In genomic region chr21:43865471-43866181, GRCh38 we compare ENCODE assay signal across 8 cellular contexts. TPM values are rescaled to one million over a fixed set of nuclear protein-coding genes. Genes with fewer than 3 reads are reported as not detected.
A peak's percentile ranks its signal among the peaks of the same experiment; 100 is the strongest.
DNase-seq lines count a peak whose midpoint lies in the region; ATAC-seq, FAIRE-seq and TF ChIP-seq lines count a peak whose summit lies in the region.

No MANE protein-coding gene starts in this region.

- H3K27me3 Mint-ChIP-seq in activated CD8-positive, alpha-beta T cell treated with anti-CD3 and anti-CD28 coated beads for 36 hours, result no peaks in the 10 kb centered on the region

- peaks cover 24% of the 10 kb centered on the region for H3K36me3 Mint-ChIP-seq in activated CD8-positive, alpha-beta T cell treated with anti-CD3 and anti-CD28 coated beads for 36 hours (ENCODE audit: low read depth)

- DNase-seq in HuH-7 (ENCODE audit: low spot score) (peak; percentile 36), epithelial cell of proximal tubule (ENCODE audit: low read depth) (no peak), testis (peak; percentile 49), NCI-H2081 (lab: John Stamatoyannopoulos, UW) (no peak)
- DNase-seq in activated CD8-positive, alpha-beta T cell treated with anti-CD3 and anti-CD28 coated beads for 36 hours, result peak; percentile 55

- peak; percentile 35 for ATAC-seq in activated CD8-positive, alpha-beta T cell treated with anti-CD3 and anti-CD28 coated beads for 36 hours
- no peak for ATAC-seq in GM21576 (IDR thresholded peaks at IDR 0.05; ENCODE audit: unreplicated experiment)

- CTCF ChIA-PET in activated CD8-positive, alpha-beta T cell treated with anti-CD3 and anti-CD28 coated beads for 36 hours (lab: Charles Lee), result interaction anchor here (1.0 to 1.5 kb wide), 2 partner anchors 53 to 73 kb away, joined by 3 to 9 read pairs; no protein-coding TSS in a partner anchor

- H3K4me1 ChIP-seq in muscle layer of duodenum (ENCODE audit: control insufficient read depth in 1 of 2, insufficient read depth in 2 of 2, low read length in 2 of 2) (peaks cover 3 to 31% of the 10 kb centered on the region in 2 donors), testis (peaks cover 13% of the 10 kb centered on the region)

- peaks cover 39% of the 10 kb centered on the region for H3K4me1 Mint-ChIP-seq in activated CD8-positive, alpha-beta T cell treated with anti-CD3 and anti-CD28 coated beads for 36 hours (ENCODE audit: low read depth)

- H3K9me3 Mint-ChIP-seq in activated CD8-positive, alpha-beta T cell treated with anti-CD3 and anti-CD28 coated beads for 36 hours, result no peaks in the 10 kb centered on the region

- TF ChIP-seq POLR2A in testis (IDR thresholded peaks at IDR 0.05), result no peak

- 1% methylated on average over 48 of the region's 73 CpGs; no CpG with 5 or more reads in 1 of the 2 donors for WGBS in testis, 2 donors

- no peaks in the 10 kb centered on the region for H3K27me3 ChIP-seq in muscle layer of duodenum (ENCODE audit: low read depth, low read length)
- no peaks in the 10 kb centered on the region for H3K27me3 ChIP-seq in testis

- no peak for TF ChIP-seq CTCF in activated CD8-positive, alpha-beta T cell treated with anti-CD3 and anti-CD28 coated beads for 36 hours (IDR thresholded peaks at IDR 0.05)
- TF ChIP-seq CTCF in epithelial cell of proximal tubule (conservative IDR thresholded peaks at IDR 0.05; ENCODE audit: low read depth, low read length), result no peak
- TF ChIP-seq CTCF in testis (IDR thresholded peaks at IDR 0.05), result no peak

- POLR2A ChIA-PET in activated CD8-positive, alpha-beta T cell treated with anti-CD3 and anti-CD28 coated beads for 36 hours (lab: Charles Lee), result interaction anchor here (0.6 to 1.3 kb wide), 5 partner anchors 11 to 148 kb away, joined by 3 read pairs; no protein-coding TSS in a partner anchor

- H3K4me3 ChIP-seq in epithelial cell of proximal tubule (ENCODE audit: low read depth, low read length) (peak overlapping the region; percentile 77), muscle layer of duodenum (ENCODE audit: low read depth in 1 of 2, low read length in 2 of 2) (peak overlapping the region; percentile 66 to 69), testis (peak overlapping the region; percentile 73 to 79)

- H3K27ac ChIP-seq in muscle layer of duodenum (ENCODE audit: low read length), result peak overlapping the region; percentile 83
- H3K27ac ChIP-seq in testis, result peak overlapping the region; percentile 85 to 91

- peak overlapping the region; percentile 77 for H3K4me3 Mint-ChIP-seq in activated CD8-positive, alpha-beta T cell treated with anti-CD3 and anti-CD28 coated beads for 36 hours

- FAIRE-seq in G401.6 (lab: Jason Lieb, UNC), result peak; percentile 6

- H3K9me3 ChIP-seq in muscle layer of duodenum (ENCODE audit: control insufficient read depth in 1 of 2, low read length in 2 of 2), result no peaks in the 10 kb centered on the region
- H3K9me3 ChIP-seq in testis, result no peaks in the 10 kb centered on the region

- intact Hi-C loops in activated CD8-positive, alpha-beta T cell treated with anti-CD3 and anti-CD28 coated beads for 36 hours (cut with micrococcal nuclease), result loop anchor here (10.0 kb wide), 1 partner anchor 49 kb away; no protein-coding TSS in a partner anchor
- intact Hi-C loops in testis (cut with DNase I; ENCODE audit: low total_unique reads), result loop anchor here (10.0 kb wide), 1 partner anchor 119 kb away; no protein-coding TSS in a partner anchor

- H3K36me3 ChIP-seq in muscle layer of duodenum (ENCODE audit: control insufficient read depth in 1 of 2, insufficient read depth in 2 of 2, low read length in 2 of 2) (peaks cover 0 to under 1% of the 10 kb centered on the region in 2 donors), testis (ENCODE audit: low read depth, missing control alignments) (no peaks in the 10 kb centered on the region)

- H3K27ac Mint-ChIP-seq in activated CD8-positive, alpha-beta T cell treated with anti-CD3 and anti-CD28 coated beads for 36 hours, result peak overlapping the region; percentile 92

RNA-seq across cellular contexts. Expression of gene AGPAT3, which starts 0.6 kb away (rescaled TPM):
- total RNA-seq in activated CD8-positive, alpha-beta T cell treated with anti-CD3 and anti-CD28 coated beads for 36 hours, result 10 to 100 TPM; 59.3 to 62.2 TPM
- total RNA-seq in epithelial cell of proximal tubule, result 39.1 and 53.4 TPM in 2 replicates
- 10 to 100 TPM; 64.5 to 77.5 TPM for total RNA-seq in testis
- polyA plus RNA-seq in testis (ENCODE audit: insufficient read depth, low read depth, low replicate concordance), result 69.8 TPM

Comparison
In these comparisons a context has a peak if more than half of its experiments do, and no peak if none do; other contexts are left out.
1. DNase-seq: peak in HuH-7 (single experiment), activated CD8-positive, alpha-beta T cell treated with anti-CD3 and anti-CD28 coated beads for 36 hours (single experiment) and testis (single experiment); none in epithelial cell of proximal tubule (single experiment) and NCI-H2081 (0 of 2).
2. Peak in every context shown above with its lines, with median percentiles within 50 percentile points of each other: H3K4me3 ChIP-seq.